ENCODE assay signal across 8 cellular contexts in genomic region chr1:190436615-190437014, GRCh38. TPM values are rescaled to one million over a fixed set of nuclear protein-coding genes. Genes with fewer than 3 reads are reported as not detected.
DNase-seq lines count a peak whose midpoint lies in the region; ATAC-seq and FAIRE-seq lines count a peak whose summit lies in the region.

No MANE protein-coding gene starts in this region.

- peak; percentile 6 for DNase-seq in Jurkat, Clone E6-1 (ENCODE audit: low read depth, low spot score)
- DNase-seq in SKM-1 treated with dmso at 0.1 percent for 144 hours (lab: John Stamatoyannopoulos, UW; ENCODE audit: unreplicated experiment) (peak; percentile 44), left kidney (ENCODE audit: low read depth, low spot score) (peak; percentile 25), NCI-H2196 treated with DMSO at 0.1 percent for 48 hours (lab: John Stamatoyannopoulos, UW; ENCODE audit: unreplicated experiment) (no peak), globus pallidus (ENCODE audit: low spot score) (no peak)
- DNase-seq in activated CD8-positive, alpha-beta memory T cell treated with anti-CD3 and anti-CD28 coated beads, Interleukin-2, amount 50 U/mL, for 4 hours = no peak

- ATAC-seq in HG03457 (IDR thresholded peaks at IDR 0.05; ENCODE audit: unreplicated experiment) = no peak

- no peak overlapping the region for H3K4me3 ChIP-seq in Jurkat, Clone E6-1 (ENCODE audit: low read length)

- FAIRE-seq in G401.6 (lab: Jason Lieb, UNC) = peak; percentile 50

RNA-seq across cellular contexts. Expression of gene BRINP3, which starts 41.0 kb away (rescaled TPM):
- not detected for polyA plus RNA-seq in Jurkat, Clone E6-1 (2012; ENCODE audit: insufficient read depth, insufficient read length)

Comparison
In these comparisons a context has a peak if more than half of its experiments do, and no peak if none do; other contexts are left out.
1. DNase-seq: peak in Jurkat, Clone E6-1 (single experiment), SKM-1 treated with dmso at 0.1 percent for 144 hours (single experiment) and left kidney (single experiment); none in NCI-H2196 treated with DMSO at 0.1 percent for 48 hours (single experiment), globus pallidus (single experiment) and activated CD8-positive, alpha-beta memory T cell treated with anti-CD3 and anti-CD28 coated beads, Interleukin-2, amount 50 U/mL, for 4 hours (single experiment).